15 cellular contexts compared by ENCODE assay signal in the genomic region with DNA sequence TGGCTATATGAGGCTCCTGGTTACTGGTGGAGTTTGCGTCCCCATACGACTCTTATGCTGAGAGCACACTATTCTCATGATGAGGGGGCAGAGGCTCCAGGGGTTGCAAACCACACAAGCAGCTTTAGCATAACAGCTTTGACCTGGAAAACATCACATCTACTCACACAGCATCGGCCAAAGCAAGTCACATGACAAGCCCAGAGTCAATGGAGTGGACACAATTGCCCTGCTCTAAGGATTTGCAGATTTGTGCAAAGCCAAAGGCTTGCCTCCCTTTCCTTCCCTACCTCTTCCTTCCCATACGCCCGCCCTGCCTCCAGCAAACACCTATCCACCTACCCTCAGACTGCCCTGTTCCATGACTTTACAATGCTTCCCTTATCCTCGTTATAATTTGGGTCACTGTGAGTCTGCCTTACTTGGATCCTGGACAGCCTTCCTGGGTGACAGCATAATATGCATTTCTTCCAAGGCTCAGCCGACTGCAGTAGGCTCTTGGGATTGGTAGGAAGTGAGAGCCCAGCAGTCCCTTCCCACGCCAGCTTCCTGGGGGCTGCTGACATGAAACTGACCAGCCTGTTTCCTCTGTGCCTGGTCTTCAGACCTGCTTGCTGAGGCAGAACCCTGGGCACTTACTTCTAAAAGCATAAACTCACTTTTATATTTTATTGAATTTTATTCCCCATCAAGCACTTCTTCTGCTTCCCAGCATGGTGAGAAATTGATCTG.
DNase-seq lines count a peak whose midpoint lies in the region; ATAC-seq and TF ChIP-seq lines count a peak whose summit lies in the region.
"Had no signal": no experiment of that assay in that cellular context is flagged by ENCODE, and none has a peak within 500 bp of the region (broad histone marks: within the 10 kb centered on the region; RNA-seq: fewer than 3 reads in every experiment).

No MANE protein-coding gene starts in this region.

- no peak overlapping the region for H2BK15ac ChIP-seq in mesenchymal stem cell (ENCODE audit: low read depth, poor library complexity, severe bottlenecking)

- DNase-seq in CD1c-positive myeloid dendritic cell (ENCODE audit: extremely low spot score) (peak; percentile 53), cerebellum (ENCODE audit: low spot score) (peak; percentile 38), mesenchymal stem cell (peak; percentile 10), type B pancreatic cell (ENCODE audit: extremely low spot score, unreplicated experiment) (no peak), smooth muscle cell (lab: John Stamatoyannopoulos, UW; ENCODE audit: unreplicated experiment) (no peak)
- DNase-seq in activated T-cell treated with anti-CD3 and anti-CD28 coated beads, Interleukin-2, amount 50 U/mL, for 1 hour = no peak
- no peak for DNase-seq in CD8-positive, alpha-beta T cell
- DNase-seq: ACHN, DMS53, H7 had no signal

- TF ChIP-seq CTCF in type B pancreatic cell (conservative IDR thresholded peaks at IDR 0.05) (no peak), smooth muscle cell (IDR thresholded peaks at IDR 0.05; ENCODE audit: borderline replicate concordance, insufficient read depth, poor library complexity, severe bottlenecking) (no peak)
- TF ChIP-seq CTCF in CD8-positive, alpha-beta T cell (IDR thresholded peaks at IDR 0.05) = no peak

- no peak overlapping the region for H3K14ac ChIP-seq in mesenchymal stem cell (ENCODE audit: low read length in 2 of 2)

- no peak overlapping the region for H3K4me3 ChIP-seq in mesenchymal stem cell (ENCODE audit: insufficient read depth in 1 of 2, low read depth in 1 of 2, low read length in 2 of 2)
- no peak overlapping the region for H3K4me3 ChIP-seq in smooth muscle cell
- H3K4me3 ChIP-seq in CD8-positive, alpha-beta T cell (ENCODE audit: low read depth, low read length) = no peak overlapping the region
- H3K4me3 ChIP-seq: GM12878, GM23338 had no signal

- H3F3A ChIP-seq in smooth muscle cell (ENCODE audit: low read depth) = no peaks in the 10 kb centered on the region

- H3K23ac ChIP-seq in mesenchymal stem cell (ENCODE audit: low read length in 2 of 2) = peak overlapping the region in 1 of 2 experiments; percentile 63

- H3K4me1 ChIP-seq in mesenchymal stem cell (ENCODE audit: control insufficient read depth, insufficient read depth, low read depth, low read length) = peaks cover 5% of the 10 kb centered on the region
- H3K4me1 ChIP-seq in smooth muscle cell (ENCODE audit: low read depth) = no peaks in the 10 kb centered on the region
- H3K4me1 ChIP-seq in CD8-positive, alpha-beta T cell (ENCODE audit: insufficient read depth, low read length) = peaks cover 18% of the 10 kb centered on the region

- intact Hi-C loops in CD8-positive, alpha-beta T cell (cut with DNase I, micrococcal nuclease) = no loop called here

- no peaks in the 10 kb centered on the region for H3K79me1 ChIP-seq in mesenchymal stem cell (replicated peaks; ENCODE audit: low read length, poor library complexity, severe bottlenecking)

- no peaks in the 10 kb centered on the region for H4K20me1 ChIP-seq in smooth muscle cell (ENCODE audit: low read depth)

- H3K27ac ChIP-seq in mesenchymal stem cell (ENCODE audit: low read length, poor library complexity, severe bottlenecking) (no peak overlapping the region), smooth muscle cell (ENCODE audit: low read depth) (no peak overlapping the region)
- no peak overlapping the region for H3K27ac ChIP-seq in CD8-positive, alpha-beta T cell (ENCODE audit: low read depth, low read length)
- H3K27ac ChIP-seq: C4-2B had no signal

- H3K27me3 ChIP-seq in mesenchymal stem cell (ENCODE audit: control insufficient read depth in 1 of 2, insufficient read depth in 1 of 2, low read length in 2 of 2) = peaks cover 4 to 11% of the 10 kb centered on the region in 2 experiments
- H3K27me3 ChIP-seq in smooth muscle cell (ENCODE audit: low read depth) = peaks cover 6% of the 10 kb centered on the region
- no peaks in the 10 kb centered on the region for H3K27me3 ChIP-seq in CD8-positive, alpha-beta T cell (ENCODE audit: insufficient read depth, low read length)

- no peak for ATAC-seq in CD8-positive, alpha-beta T cell
- ATAC-seq: GM12878, GM23338 had no signal

- CTCF ChIA-PET in CD8-positive, alpha-beta T cell (lab: Charles Lee) = no interaction called here

- no peak overlapping the region for H2BK120ac ChIP-seq in mesenchymal stem cell (ENCODE audit: low read depth, low read length)

- peak overlapping the region in 1 of 2 experiments; percentile 73 for H2BK12ac ChIP-seq in mesenchymal stem cell (ENCODE audit: low read length in 2 of 2)

- no peak overlapping the region for H2AFZ ChIP-seq in mesenchymal stem cell (ENCODE audit: low read depth, low read length)
- H2AFZ ChIP-seq in smooth muscle cell (ENCODE audit: low read depth) = no peak overlapping the region
- H2AFZ ChIP-seq: GM23338 had no signal

- no peak overlapping the region for H3K4me2 ChIP-seq in mesenchymal stem cell (ENCODE audit: low read length, poor library complexity, severe bottlenecking)
- no peak overlapping the region for H3K4me2 ChIP-seq in smooth muscle cell
- H3K4me2 ChIP-seq: GM23338 had no signal

- H4K8ac ChIP-seq in mesenchymal stem cell (ENCODE audit: low read length) = peak overlapping the region; percentile 57

- no peaks in the 10 kb centered on the region for H3K9me3 Mint-ChIP-seq in type B pancreatic cell
- H3K9me3 Mint-ChIP-seq in CD8-positive, alpha-beta T cell = no peaks in the 10 kb centered on the region

- H2BK5ac ChIP-seq in mesenchymal stem cell (ENCODE audit: low read depth, low read length, poor library complexity, severe bottlenecking) = no peak overlapping the region

- peaks cover 0 to 15% of the 10 kb centered on the region in 2 experiments for H3K36me3 ChIP-seq in mesenchymal stem cell (ENCODE audit: control insufficient read depth in 1 of 2, insufficient read depth in 2 of 2, low read depth in 1 of 2, low read length in 2 of 2)
- H3K36me3 ChIP-seq in smooth muscle cell (ENCODE audit: low read depth) = no peaks in the 10 kb centered on the region
- no peaks in the 10 kb centered on the region for H3K36me3 ChIP-seq in CD8-positive, alpha-beta T cell (ENCODE audit: insufficient read depth, low read length)

- no peaks in the 10 kb centered on the region for H3K36me3 Mint-ChIP-seq in type B pancreatic cell
- no peaks in the 10 kb centered on the region for H3K36me3 Mint-ChIP-seq in CD8-positive, alpha-beta T cell
- H3K36me3 Mint-ChIP-seq: IgD-negative memory B cell had no signal

- no peak overlapping the region for H3K9ac ChIP-seq in mesenchymal stem cell (ENCODE audit: low read length)
- no peak overlapping the region for H3K9ac ChIP-seq in smooth muscle cell (ENCODE audit: low read depth)

- H3K4ac ChIP-seq in mesenchymal stem cell (ENCODE audit: low read depth in 1 of 2, low read length in 2 of 2) = no peak overlapping the region

- H3K4me3 Mint-ChIP-seq in type B pancreatic cell = no peak overlapping the region
- H3K4me3 Mint-ChIP-seq in CD8-positive, alpha-beta T cell = no peak overlapping the region
- H3K4me3 Mint-ChIP-seq: B cell, GM23338, IgD-negative memory B cell had no signal

- H3K27ac Mint-ChIP-seq in type B pancreatic cell = peak overlapping the region; percentile 41
- H3K27ac Mint-ChIP-seq in CD8-positive, alpha-beta T cell = no peak overlapping the region
- H3K27ac Mint-ChIP-seq: B cell, GM23338, IgD-negative memory B cell had no signal

- peak overlapping the region; percentile 58 for H4K91ac ChIP-seq in mesenchymal stem cell (ENCODE audit: low read length)

- POLR2A ChIA-PET in CD8-positive, alpha-beta T cell (lab: Charles Lee) = no interaction called here

- peak overlapping the region; percentile 23 to 59 for H3K18ac ChIP-seq in mesenchymal stem cell (ENCODE audit: low read depth in 1 of 2, low read length in 2 of 2)

- H3K79me2 ChIP-seq in smooth muscle cell (ENCODE audit: low read depth) = no peaks in the 10 kb centered on the region

- H3K4me1 Mint-ChIP-seq in type B pancreatic cell (ENCODE audit: unreplicated experiment) = peaks cover 14% of the 10 kb centered on the region
- H3K4me1 Mint-ChIP-seq in CD8-positive, alpha-beta T cell (ENCODE audit: low read depth) = peaks cover 10% of the 10 kb centered on the region
- H3K4me1 Mint-ChIP-seq: B cell, IgD-negative memory B cell had no signal

- no peak overlapping the region for H2AK5ac ChIP-seq in mesenchymal stem cell (ENCODE audit: low read length, severe bottlenecking)

- H3K9me3 ChIP-seq in mesenchymal stem cell (ENCODE audit: control insufficient read depth, low read length) = peaks cover 6% of the 10 kb centered on the region
- no peaks in the 10 kb centered on the region for H3K9me3 ChIP-seq in smooth muscle cell (replicated peaks; ENCODE audit: low read depth)
- H3K9me3 ChIP-seq in CD8-positive, alpha-beta T cell (ENCODE audit: low read length) = no peaks in the 10 kb centered on the region

- no peaks in the 10 kb centered on the region for H3K27me3 Mint-ChIP-seq in type B pancreatic cell
- peaks cover 7% of the 10 kb centered on the region for H3K27me3 Mint-ChIP-seq in CD8-positive, alpha-beta T cell (ENCODE audit: low read depth)
- H3K27me3 Mint-ChIP-seq: IgD-negative memory B cell had no signal

- WGBS in mesenchymal stem cell = 58% methylated on average over 8 of the region's 8 CpGs
- WGBS in smooth muscle cell (ENCODE audit: low lambda C conversion rate) = 77% methylated on average over 8 of the region's 8 CpGs

Comparison
In these comparisons a context has a peak if more than half of its experiments do, and no peak if none do; other contexts are left out.
1. DNase-seq: peak in CD1c-positive myeloid dendritic cell (single experiment), cerebellum (single experiment) and mesenchymal stem cell (single experiment); none in type B pancreatic cell (single experiment), smooth muscle cell (single experiment), activated T-cell treated with anti-CD3 and anti-CD28 coated beads, Interleukin-2, amount 50 U/mL, for 1 hour (single experiment) and CD8-positive, alpha-beta T cell (0 of 7).